11 cellular contexts compared by ENCODE assay signal in the genomic region with DNA sequence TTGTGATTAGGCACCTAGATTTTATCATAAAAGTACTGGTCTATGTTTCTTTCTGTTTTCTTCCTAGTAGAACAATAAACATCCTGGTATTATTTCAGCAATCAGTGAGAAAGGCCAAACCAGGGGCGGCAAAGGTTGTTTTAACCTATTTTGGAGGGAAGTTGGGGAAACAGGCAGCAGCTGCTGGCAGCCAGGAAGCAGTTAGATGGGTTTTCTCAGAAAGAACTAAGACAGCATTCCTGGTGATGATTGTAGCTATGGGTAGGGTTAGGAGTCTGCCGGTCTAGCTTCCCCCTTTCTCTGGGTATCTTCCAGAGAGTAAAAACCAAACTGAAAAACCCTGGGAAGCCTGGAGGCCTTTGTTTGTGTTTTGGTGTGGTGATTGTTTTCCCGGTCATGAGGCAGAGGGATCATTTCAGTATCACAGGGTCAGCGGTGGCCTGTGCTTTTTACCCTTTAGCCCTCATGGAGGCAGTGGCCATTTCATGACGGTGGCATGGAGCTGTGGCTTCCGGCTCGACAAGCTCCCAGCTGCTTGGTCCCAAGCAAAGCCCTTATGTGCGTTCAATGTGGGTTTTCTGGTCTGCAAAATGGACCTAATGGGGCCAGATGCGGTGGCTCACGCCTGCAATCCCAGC. TPM values are rescaled to one million over a fixed set of nuclear protein-coding genes. Genes with fewer than 3 reads are reported as not detected.
A peak's percentile ranks its signal among the peaks of the same experiment; 100 is the strongest.
DNase-seq lines count a peak whose midpoint lies in the region; ATAC-seq lines count a peak whose summit lies in the region.
"Had no signal": no experiment of that assay in that cellular context is flagged by ENCODE, and none has a peak within 500 bp of the region (broad histone marks: within the 10 kb centered on the region; RNA-seq: fewer than 3 reads in every experiment).

No MANE protein-coding gene starts in this region.

- no peaks in the 10 kb centered on the region for H3K36me3 ChIP-seq in thymus (ENCODE audit: control insufficient read depth, insufficient read depth)
- H3K36me3 ChIP-seq in HAP-1 (replicated peaks), result no peaks in the 10 kb centered on the region

- ATAC-seq in activated naive CD8-positive, alpha-beta T cell treated with anti-CD3 and anti-CD28 coated beads, Interleukin-2, amount 50 U/mL, for 24 hours, result no peak

- no peaks in the 10 kb centered on the region for H3K9me3 ChIP-seq in thymus (ENCODE audit: control insufficient read depth)
- H3K9me3 ChIP-seq in HAP-1, result no peaks in the 10 kb centered on the region

- no peak overlapping the region for H3K4me3 ChIP-seq in thymus (ENCODE audit: low read length)
- no peak overlapping the region for H3K4me3 ChIP-seq in HAP-1

- peak overlapping the region; percentile 83 for H3K27ac Mint-ChIP-seq in activated T-cell treated with anti-CD3 and anti-CD28 coated beads, Interleukin-2, amount 50 U/mL, for 24 hours
- peak overlapping the region; percentile 53 for H3K27ac Mint-ChIP-seq in activated naive CD8-positive, alpha-beta T cell treated with anti-CD3 and anti-CD28 coated beads, Interleukin-2, amount 50 U/mL, for 24 hours

- H3K36me3 Mint-ChIP-seq in activated T-cell treated with anti-CD3 and anti-CD28 coated beads, Interleukin-2, amount 50 U/mL, for 24 hours (ENCODE audit: low read depth), result peaks cover 27% of the 10 kb centered on the region
- peaks cover 10% of the 10 kb centered on the region for H3K36me3 Mint-ChIP-seq in activated naive CD8-positive, alpha-beta T cell treated with anti-CD3 and anti-CD28 coated beads, Interleukin-2, amount 50 U/mL, for 24 hours (ENCODE audit: low read depth)

- peaks cover 12% of the 10 kb centered on the region for H3K9me3 Mint-ChIP-seq in activated T-cell treated with anti-CD3 and anti-CD28 coated beads, Interleukin-2, amount 50 U/mL, for 24 hours
- peaks cover 16% of the 10 kb centered on the region for H3K9me3 Mint-ChIP-seq in activated naive CD8-positive, alpha-beta T cell treated with anti-CD3 and anti-CD28 coated beads, Interleukin-2, amount 50 U/mL, for 24 hours

- no peaks in the 10 kb centered on the region for H3K27me3 Mint-ChIP-seq in activated T-cell treated with anti-CD3 and anti-CD28 coated beads, Interleukin-2, amount 50 U/mL, for 24 hours
- no peaks in the 10 kb centered on the region for H3K27me3 Mint-ChIP-seq in activated naive CD8-positive, alpha-beta T cell treated with anti-CD3 and anti-CD28 coated beads, Interleukin-2, amount 50 U/mL, for 24 hours

- peak overlapping the region; percentile 48 for H3K27ac ChIP-seq in thymus (ENCODE audit: low read depth)

- in situ Hi-C loops in HAP-1 (cut with MboI; ENCODE audit: low sequenced_read_pairs), result no loop called here

- WGBS in thymus, result 78% methylated on average over 10 of the region's 10 CpGs

- H3K4me3 Mint-ChIP-seq in activated T-cell treated with anti-CD3 and anti-CD28 coated beads, Interleukin-2, amount 50 U/mL, for 24 hours, result no peak overlapping the region
- no peak overlapping the region for H3K4me3 Mint-ChIP-seq in activated naive CD8-positive, alpha-beta T cell treated with anti-CD3 and anti-CD28 coated beads, Interleukin-2, amount 50 U/mL, for 24 hours

- peaks cover 2% of the 10 kb centered on the region for H3K4me1 ChIP-seq in thymus (ENCODE audit: control insufficient read depth, insufficient read depth, low read length)
- no peaks in the 10 kb centered on the region for H3K4me1 ChIP-seq in HAP-1

- H3K27me3 ChIP-seq in thymus (ENCODE audit: control insufficient read depth, insufficient read depth) (no peaks in the 10 kb centered on the region), HAP-1 (ENCODE audit: low read depth) (no peaks in the 10 kb centered on the region)

- H3K4me1 Mint-ChIP-seq in activated T-cell treated with anti-CD3 and anti-CD28 coated beads, Interleukin-2, amount 50 U/mL, for 24 hours (ENCODE audit: low read depth), result peaks cover 88% of the 10 kb centered on the region
- peaks cover 82% of the 10 kb centered on the region for H3K4me1 Mint-ChIP-seq in activated naive CD8-positive, alpha-beta T cell treated with anti-CD3 and anti-CD28 coated beads, Interleukin-2, amount 50 U/mL, for 24 hours

- no peak for DNase-seq in activated T-cell treated with anti-CD3 and anti-CD28 coated beads, Interleukin-2, amount 50 U/mL, for 24 hours
- DNase-seq in activated T-cell treated with anti-CD3 and anti-CD28 coated beads, Interleukin-2, amount 50 U/mL, for 48 hours, result no peak
- DNase-seq in activated naive CD8-positive, alpha-beta T cell treated with anti-CD3 and anti-CD28 coated beads, Interleukin-2, amount 50 U/mL, for 24 hours, result no peak
- DNase-seq in lung microvascular endothelial cell (ENCODE audit: low read depth in 2 of 2) (peak; percentile 53 to 59), kidney glomerular epithelial cell (lab: John Stamatoyannopoulos, UW) (no peak), HAP-1 (ENCODE audit: low spot score in 2 of 2) (no peak)
- no peak for DNase-seq in stimulated activated CD4-positive, alpha-beta T cell treated with anti-CD3 and anti-CD28 coated beads, Interleukin-1b, Interleukin-23, amount 100 ng/mL, for 48 hours
- DNase-seq: Karpas-422, midbrain, NCI-H748 treated with DMSO at 0.1 percent for 48 hours had no signal

RNA-seq across cellular contexts. Expression of a gene that starts 19.6 kb away (rescaled TPM):
- total RNA-seq in lung microvascular endothelial cell, result 3.8 and 8.7 TPM in 2 replicates
- 35.4 TPM for polyA plus RNA-seq in thymus

Comparison
In these comparisons a context has a peak if more than half of its experiments do, and no peak if none do; other contexts are left out.
1. DNase-seq: peak in lung microvascular endothelial cell (2 of 2); none in activated T-cell treated with anti-CD3 and anti-CD28 coated beads, Interleukin-2, amount 50 U/mL, for 24 hours (single experiment), activated T-cell treated with anti-CD3 and anti-CD28 coated beads, Interleukin-2, amount 50 U/mL, for 48 hours (0 of 2), activated naive CD8-positive, alpha-beta T cell treated with anti-CD3 and anti-CD28 coated beads, Interleukin-2, amount 50 U/mL, for 24 hours (single experiment), stimulated activated CD4-positive, alpha-beta T cell treated with anti-CD3 and anti-CD28 coated beads, Interleukin-1b, Interleukin-23, amount 100 ng/mL, for 48 hours (single experiment), kidney glomerular epithelial cell (single experiment) and HAP-1 (0 of 2).